8 cellular contexts compared by ENCODE assay signal in the genomic region with DNA sequence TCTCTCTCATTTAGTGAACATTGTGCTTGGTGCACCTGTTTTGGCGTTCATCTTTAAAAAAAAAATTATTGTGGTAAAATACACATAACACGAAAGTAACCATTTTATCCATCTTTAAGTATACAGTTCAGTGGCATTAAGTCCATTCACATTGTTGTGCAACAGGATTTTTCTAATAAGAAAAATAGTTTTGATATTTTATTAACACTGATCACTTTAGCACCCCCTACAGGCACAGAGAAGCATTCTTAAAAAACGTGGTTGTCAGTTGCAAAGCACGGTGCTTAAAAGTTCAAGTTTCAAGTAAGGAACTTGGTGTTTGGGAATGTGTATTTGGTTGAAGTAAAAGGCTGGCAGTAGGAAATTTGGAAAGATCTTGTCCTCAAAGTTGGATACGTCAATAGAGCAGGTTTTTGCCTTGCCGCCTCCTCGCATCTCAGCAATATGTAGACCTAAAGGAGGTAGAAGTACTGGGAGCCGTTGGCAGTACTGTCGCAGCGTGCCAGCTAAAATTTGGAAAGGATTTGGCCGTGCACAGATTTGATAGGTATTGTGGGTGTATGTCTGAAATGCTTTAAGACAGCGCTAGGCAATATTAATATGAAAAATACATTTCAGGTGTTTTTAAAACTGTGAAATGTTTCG.
A peak's percentile ranks its signal among the peaks of the same experiment; 100 is the strongest.
DNase-seq lines count a peak whose midpoint lies in the region; ATAC-seq and TF ChIP-seq lines count a peak whose summit lies in the region.

No MANE protein-coding gene starts in this region.

- H3K14ac ChIP-seq in neuronal stem cell (ENCODE audit: low read length), result no peak overlapping the region

- H2AFZ ChIP-seq in SK-N-SH (ENCODE audit: low read depth) (no peak overlapping the region; the same call in 1 of the 2 replicates), OCI-LY7 (ENCODE audit: low read length) (no peak overlapping the region), fibroblast of lung (ENCODE audit: low read length) (no peak overlapping the region), smooth muscle cell (ENCODE audit: low read depth) (no peak overlapping the region), neuronal stem cell (ENCODE audit: low read length) (no peak overlapping the region)

- no peak overlapping the region for H2BK120ac ChIP-seq in neuronal stem cell (ENCODE audit: low read depth, low read length)

- H3K4me1 ChIP-seq in SK-N-SH (ENCODE audit: control insufficient read depth in 1 of 2, insufficient read depth in 2 of 2, low read depth in 1 of 2, low read length in 1 of 2) (no peaks in the 10 kb centered on the region), OCI-LY7 (ENCODE audit: insufficient read depth, low read length, poor library complexity, severe bottlenecking) (no peaks in the 10 kb centered on the region), fibroblast of lung (ENCODE audit: control insufficient read depth, extremely low read depth, insufficient read depth, low read length) (no peaks in the 10 kb centered on the region), smooth muscle cell (ENCODE audit: low read depth) (no peaks in the 10 kb centered on the region), neuronal stem cell (ENCODE audit: control insufficient read depth in 2 of 2, insufficient read depth in 1 of 2, low read depth in 1 of 2, low read length in 2 of 2) (peaks cover 0 to 4% of the 10 kb centered on the region in 2 donors)

- TF ChIP-seq EP300 in SK-N-SH (IDR thresholded peaks at IDR 0.05; ENCODE audit: borderline replicate concordance in 1 of 2, low read depth in 1 of 2, low read length in 1 of 2), result no peak

- CTCF ChIA-PET in SK-N-SH (lab: Yijun Ruan, JAX), result interaction anchor here (0.7 to 1.9 kb wide), 10 partner anchors 8 to 342 kb away, joined by 3 to 5 read pairs (median 3); no protein-coding TSS in a partner anchor
- CTCF ChIA-PET in OCI-LY7 (lab: Charles Lee; ENCODE audit: unreplicated experiment), result no interaction called here

- WGBS in SK-N-SH (ENCODE audit: low lambda C conversion rate), result 88% methylated on average over 13 of the region's 13 CpGs
- 83% methylated on average over 13 of the region's 13 CpGs for WGBS in smooth muscle cell (ENCODE audit: low lambda C conversion rate)
- WGBS in neuronal stem cell (ENCODE audit: extremely low coverage in 2 of 2, insufficient read length in 2 of 2, insufficient replicate concordance in 1 of 2), 2 donors, result no CpG with 5 or more reads among the region's 13 CpGs

- H4K20me1 ChIP-seq in SK-N-SH (ENCODE audit: insufficient read depth) (no peaks in the 10 kb centered on the region), OCI-LY7 (ENCODE audit: insufficient read depth, low read length) (no peaks in the 10 kb centered on the region), fibroblast of lung (ENCODE audit: control insufficient read depth, extremely low read depth, insufficient read depth, low read length) (no peaks in the 10 kb centered on the region), smooth muscle cell (ENCODE audit: low read depth) (no peaks in the 10 kb centered on the region)

- POLR2A ChIA-PET in SK-N-SH (lab: Yijun Ruan, JAX) (no interaction called here), OCI-LY7 (lab: Charles Lee) (no interaction called here)

- H2BK15ac ChIP-seq in neuronal stem cell (ENCODE audit: low read length), result no peak overlapping the region

- no peak overlapping the region for H2AK5ac ChIP-seq in neuronal stem cell (ENCODE audit: low read depth, low read length)

- no peak overlapping the region for H3K23ac ChIP-seq in neuronal stem cell (ENCODE audit: low read depth, low read length, poor library complexity)

- no peak overlapping the region for H3K9ac ChIP-seq in SK-N-SH
- H3K9ac ChIP-seq in fibroblast of lung (ENCODE audit: insufficient read depth, low read length), result no peak overlapping the region
- H3K9ac ChIP-seq in smooth muscle cell (ENCODE audit: low read depth), result no peak overlapping the region
- no peak overlapping the region for H3K9ac ChIP-seq in neuronal stem cell (ENCODE audit: low read depth, low read length, poor library complexity)

- H3K9me3 ChIP-seq in SK-N-SH (no peaks in the 10 kb centered on the region), OCI-LY7 (ENCODE audit: low read length) (no peaks in the 10 kb centered on the region), fibroblast of lung (ENCODE audit: control insufficient read depth, insufficient read depth, low read depth, low read length) (no peaks in the 10 kb centered on the region), smooth muscle cell (replicated peaks; ENCODE audit: low read depth) (no peaks in the 10 kb centered on the region), neuronal stem cell (replicated peaks in 1 of 2; ENCODE audit: control insufficient read depth in 2 of 2, insufficient read depth in 1 of 2, low read depth in 1 of 2, low read length in 2 of 2) (peaks cover 0 to 9% of the 10 kb centered on the region in 2 donors)

- intact Hi-C loops in OCI-LY7 (cut with micrococcal nuclease; ENCODE audit: unreplicated experiment), result no loop called here

- no peak for TF ChIP-seq RAD21 in SK-N-SH (IDR thresholded peaks at IDR 0.05; ENCODE audit: low read length)

- H3F3A ChIP-seq in SK-N-SH (replicated peaks; ENCODE audit: insufficient read depth) (no peaks in the 10 kb centered on the region), smooth muscle cell (ENCODE audit: low read depth) (no peaks in the 10 kb centered on the region)

- H2BK5ac ChIP-seq in neuronal stem cell (ENCODE audit: low read length), result no peak overlapping the region

- H3K9me2 ChIP-seq in SK-N-SH (no peaks in the 10 kb centered on the region; the same call in 1 of the 2 replicates), OCI-LY7 (ENCODE audit: insufficient read depth, low read length) (no peaks in the 10 kb centered on the region)

- H3K79me2 ChIP-seq in SK-N-SH (ENCODE audit: insufficient read depth), result no peaks in the 10 kb centered on the region
- H3K79me2 ChIP-seq in OCI-LY7 (ENCODE audit: insufficient read depth, low read depth, low read length), result no peaks in the 10 kb centered on the region
- H3K79me2 ChIP-seq in fibroblast of lung (ENCODE audit: control insufficient read depth, insufficient read depth, low read length), result no peaks in the 10 kb centered on the region
- H3K79me2 ChIP-seq in smooth muscle cell (ENCODE audit: low read depth), result no peaks in the 10 kb centered on the region

- no peak overlapping the region for H2BK12ac ChIP-seq in neuronal stem cell (ENCODE audit: low read length)

- no peak overlapping the region for H3K18ac ChIP-seq in neuronal stem cell (ENCODE audit: low read length)

- H3K4me2 ChIP-seq in SK-N-SH (no peak overlapping the region), OCI-LY7 (ENCODE audit: low read length) (no peak overlapping the region), fibroblast of lung (ENCODE audit: extremely low read depth, insufficient read depth, low read length) (no peak overlapping the region), smooth muscle cell (no peak overlapping the region), neuronal stem cell (ENCODE audit: insufficient read depth, low read length, poor library complexity, severe bottlenecking) (no peak overlapping the region)

- TF ChIP-seq CTCF in SK-N-SH (IDR thresholded peaks at IDR 0.05) (peak; percentile 58), OCI-LY7 (conservative IDR thresholded peaks at IDR 0.05; ENCODE audit: low read length) (peak; percentile 87), fibroblast of lung (conservative IDR thresholded peaks at IDR 0.05 in 1 of 2, IDR thresholded peaks at IDR 0.05 in 1 of 2; ENCODE audit: low read depth in 1 of 2, low read length in 2 of 2) (peak; percentile 33 to 63), smooth muscle cell (IDR thresholded peaks at IDR 0.05; ENCODE audit: borderline replicate concordance, insufficient read depth, poor library complexity, severe bottlenecking) (peak; percentile 47)

- H4K8ac ChIP-seq in neuronal stem cell (ENCODE audit: low read depth, low read length), result no peak overlapping the region

- no peaks in the 10 kb centered on the region for H3K27me3 ChIP-seq in SK-N-SH (ENCODE audit: insufficient read depth)
- no peaks in the 10 kb centered on the region for H3K27me3 ChIP-seq in fibroblast of lung (ENCODE audit: control insufficient read depth, insufficient read depth, low read length)
- H3K27me3 ChIP-seq in smooth muscle cell (ENCODE audit: low read depth), result no peaks in the 10 kb centered on the region
- no peaks in the 10 kb centered on the region for H3K27me3 ChIP-seq in neuronal stem cell (ENCODE audit: control insufficient read depth in 3 of 3, insufficient read depth in 3 of 3, low read depth in 1 of 3, low read length in 3 of 3)

- H3K4ac ChIP-seq in neuronal stem cell (ENCODE audit: low read length), result no peak overlapping the region

- peaks cover 11% of the 10 kb centered on the region in 2 experiments for H3K36me3 ChIP-seq in SK-N-SH (replicated peaks in 1 of 2; ENCODE audit: control insufficient read depth in 1 of 2, insufficient read depth in 2 of 2, low read length in 1 of 2)
- no peaks in the 10 kb centered on the region; the same call in 1 of the 2 replicates for H3K36me3 ChIP-seq in OCI-LY7 (ENCODE audit: insufficient read depth, low read length)
- no peaks in the 10 kb centered on the region for H3K36me3 ChIP-seq in fibroblast of lung (ENCODE audit: control insufficient read depth, insufficient read depth, low read length)
- H3K36me3 ChIP-seq in smooth muscle cell (ENCODE audit: low read depth), result peaks cover 6% of the 10 kb centered on the region
- peaks cover 0 to 2% of the 10 kb centered on the region in 2 donors for H3K36me3 ChIP-seq in neuronal stem cell (replicated peaks in 1 of 2; ENCODE audit: control insufficient read depth in 2 of 2, insufficient read depth in 2 of 2, low read length in 2 of 2)

- H3K79me1 ChIP-seq in neuronal stem cell (ENCODE audit: low read depth, low read length), result no peaks in the 10 kb centered on the region

- no TSS peak for BruUV-seq in OCI-LY7 (replicated peaks; lab: Mats Ljungman, UMichigan)

- no peak for ATAC-seq in SK-N-SH treated with all-trans-retinoic acid at 6 μM for 48 hours

- DNase-seq in SK-N-SH, result no peak
- peak; percentile 31 for DNase-seq in OCI-LY7 (ENCODE audit: low spot score)
- DNase-seq in fibroblast of lung (ENCODE audit: low read depth in 2 of 2), result peak in 1 of 2 donors; percentile 64
- no peak for DNase-seq in smooth muscle cell (lab: John Stamatoyannopoulos, UW; ENCODE audit: unreplicated experiment)
- no peak for DNase-seq in NCI-H2081 treated with DMSO at 0.1 percent for 48 hours (lab: John Stamatoyannopoulos, UW)
- no peak for DNase-seq in activated CD8-positive, alpha-beta memory T cell treated with anti-CD3 and anti-CD28 coated beads for 24 hours
- no peak for DNase-seq in neuronal stem cell (ENCODE audit: low spot score)

- H4K91ac ChIP-seq in neuronal stem cell (ENCODE audit: low read depth, low read length, poor library complexity), result no peak overlapping the region

- H3K4me3 ChIP-seq in SK-N-SH (ENCODE audit: low read depth in 2 of 2, low read length in 1 of 2) (no peak overlapping the region; a peak in 1 of 4 replicates), OCI-LY7 (ENCODE audit: low read depth, low read length, poor library complexity, severe bottlenecking) (no peak overlapping the region), fibroblast of lung (replicated peaks in 1 of 4; ENCODE audit: control extremely low read depth in 1 of 4, insufficient read depth in 1 of 4, low read depth in 3 of 4, low read length in 4 of 4) (no peak overlapping the region), smooth muscle cell (no peak overlapping the region), neuronal stem cell (ENCODE audit: low read length in 2 of 2) (no peak overlapping the region)

- no peak overlapping the region for H3K27ac ChIP-seq in SK-N-SH (ENCODE audit: low read depth in 2 of 2, low read length in 1 of 2)
- H3K27ac ChIP-seq in OCI-LY7 (ENCODE audit: low read depth, low read length, poor library complexity, severe bottlenecking), result no peak overlapping the region
- no peak overlapping the region for H3K27ac ChIP-seq in fibroblast of lung (ENCODE audit: insufficient read depth, low read length)
- H3K27ac ChIP-seq in smooth muscle cell (ENCODE audit: low read depth), result no peak overlapping the region
- no peak overlapping the region for H3K27ac ChIP-seq in neuronal stem cell (replicated peaks; ENCODE audit: low read length)
